32 cellular contexts compared by ENCODE assay signal in genomic region chr6:14196029-14196428, GRCh38.
"Had no signal": no experiment of that assay in that cellular context is flagged by ENCODE, and none has a peak within 500 bp of the region (broad histone marks: within the 10 kb centered on the region; RNA-seq: fewer than 3 reads in every experiment).

No MANE protein-coding gene starts in this region.

- ATAC-seq: activated CD4-positive, alpha-beta T cell treated with anti-CD3 and anti-CD28 coated beads for 36 hours; activated CD4-positive, CD25-positive, alpha-beta regulatory T cell treated with anti-CD3 and anti-CD28 coated beads, Interleukin-2, amount 50 U/mL, for 24 hours; activated CD8-positive, alpha-beta memory T cell treated with anti-CD3 and anti-CD28 coated beads, Interleukin-2, amount 10 ng/mL, durations not matched to agents 7 days and 5 days; activated CD8-positive, alpha-beta T cell treated with anti-CD3 and anti-CD28 coated beads, Interleukin-2, amount 10 ng/mL, durations not matched to agents 7 days and 5 days; activated naive CD8-positive, alpha-beta T cell treated with anti-CD3 and anti-CD28 coated beads, Interleukin-2, amount 50 U/mL, for 24 hours had no signal

- H3K4me3 ChIP-seq: ascending aorta, cardiac muscle cell had no signal

- H3K27me3 ChIP-seq: ascending aorta, cardiac muscle cell had no signal

- DNase-seq: activated CD4-positive, alpha-beta memory T cell treated with anti-CD3 and anti-CD28 coated beads, Interleukin-2, amount 10 ng/mL, durations not matched to agents 7 days and 5 days; activated CD4-positive, alpha-beta T cell treated with anti-CD3 and anti-CD28 coated beads for 1 hour; activated CD4-positive, alpha-beta T cell treated with anti-CD3 and anti-CD28 coated beads for 36 hours; activated CD4-positive, alpha-beta T cell treated with anti-CD3 and anti-CD28 coated beads for 48 hours; activated CD4-positive, alpha-beta T cell treated with anti-CD3 and anti-CD28 coated beads, Interleukin-2, amount 10 ng/mL, durations not matched to agents 7 days and 5 days; activated CD4-positive, alpha-beta T cell treated with anti-CD3 and anti-CD28 coated beads, Interleukin-2, amount 50 U/mL, for 48 hours; activated CD4-positive, CD25-positive, alpha-beta regulatory T cell; activated CD8-positive, alpha-beta memory T cell treated with anti-CD3 and anti-CD28 coated beads for 24 hours; activated CD8-positive, alpha-beta memory T cell treated with anti-CD3 and anti-CD28 coated beads, Interleukin-2, amount 10 ng/mL, durations not matched to agents 7 days and 5 days; activated CD8-positive, alpha-beta memory T cell treated with anti-CD3 and anti-CD28 coated beads, Interleukin-2, amount 50 U/mL, for 48 hours; activated CD8-positive, alpha-beta T cell treated with anti-CD3 and anti-CD28 coated beads, Interleukin-2, amount 10 ng/mL, durations not matched to agents 7 days and 5 days; activated effector memory CD4-positive, alpha-beta T cell treated with Interleukin-2 at 50 U/mL for 16 hours; activated gamma-delta T cell; activated naive CD4-positive, alpha-beta T cell treated with anti-CD3 and anti-CD28 coated beads, Interleukin-2, amount 10 ng/mL, durations not matched to agents 7 days and 5 days; activated naive CD4-positive, alpha-beta T cell treated with Interleukin-2 at 50 U/mL for 16 hours; activated naive CD8-positive, alpha-beta T cell treated with anti-CD3 and anti-CD28 coated beads, Interleukin-2, amount 10 ng/mL, durations not matched to agents 7 days and 5 days; activated naive CD8-positive, alpha-beta T cell treated with anti-CD3 and anti-CD28 coated beads, Interleukin-2, amount 50 U/mL, for 24 hours; activated T-cell treated with anti-CD3 and anti-CD28 coated beads, Interleukin-2, amount 50 U/mL, for 24 hours; activated T-cell treated with anti-CD3 and anti-CD28 coated beads, Interleukin-2, amount 50 U/mL, for 48 hours; amygdala; anterior cingulate cortex; caudate nucleus; cerebellar nuclear complex; T-helper 1 cell; T-helper 2 cell; T-helper 9 cell had no signal

- H3K4me1 ChIP-seq: ascending aorta had no signal

- H3K36me3 ChIP-seq: ascending aorta, cardiac muscle cell had no signal

- H3K9me3 ChIP-seq: ascending aorta had no signal

- H3K27ac ChIP-seq: ascending aorta, cardiac muscle cell, VCaP had no signal

- FAIRE-seq: bronchial epithelial cell, TTC549 had no signal
